Comparison of ENCODE assay signal across 8 cellular contexts in genomic region chr20:34514897-34515483, GRCh38. TPM values are rescaled to one million over a fixed set of nuclear protein-coding genes. Genes with fewer than 3 reads are reported as not detected.
DNase-seq lines count a peak whose midpoint lies in the region; ATAC-seq, FAIRE-seq and TF ChIP-seq lines count a peak whose summit lies in the region.

No MANE protein-coding gene starts in this region.

- no peaks in the 10 kb centered on the region for H3K27me3 ChIP-seq in DND-41 (ENCODE audit: insufficient read depth, low read length, poor library complexity)
- no peaks in the 10 kb centered on the region for H3K27me3 ChIP-seq in PC-3 (ENCODE audit: low read length)
- no peaks in the 10 kb centered on the region for H3K27me3 ChIP-seq in pancreas

- H3F3A ChIP-seq in PC-3 (ENCODE audit: low read length, unreplicated experiment), result no peaks in the 10 kb centered on the region

- H3K79me2 ChIP-seq in DND-41 (ENCODE audit: insufficient read depth, low read length), result peaks cover 38% of the 10 kb centered on the region
- peaks cover 34% of the 10 kb centered on the region for H3K79me2 ChIP-seq in PC-3 (ENCODE audit: low read length)

- no peak for DNase-seq in DND-41
- DNase-seq in PC-3, result no peak
- no peak for DNase-seq in epithelial cell of proximal tubule (ENCODE audit: low read depth)
- no peak for DNase-seq in pancreas
- DNase-seq in mucosa of gallbladder (ENCODE audit: low spot score), result no peak
- DNase-seq in NCI-H226, result no peak

- H3K27ac ChIP-seq in DND-41 (ENCODE audit: low read length), result 0 out of 2 replicates have a peak overlapping the region, but pooled peaks have one; percentile 71
- H3K27ac ChIP-seq in PC-3 (ENCODE audit: low read length), result peak overlapping the region; percentile 73
- peak overlapping the region in 3 of 4 donors; percentile 90 to 92 (median 91) for H3K27ac ChIP-seq in pancreas

- H3K4me2 ChIP-seq in DND-41 (ENCODE audit: insufficient read depth, low read length), result peak overlapping the region; percentile 83
- H3K4me2 ChIP-seq in PC-3 (ENCODE audit: low read length), result peak overlapping the region; percentile 94

- no peak for ATAC-seq in DND-41 (ENCODE audit: insufficient read depth, low read depth)
- peak; percentile 5 for ATAC-seq in PC-3
- ATAC-seq in pancreas, result peak; percentile 2 to 19 (median 10)
- no peak for ATAC-seq in HG02981 (IDR thresholded peaks at IDR 0.05; ENCODE audit: unreplicated experiment)
- ATAC-seq in HG02852 (IDR thresholded peaks at IDR 0.05; ENCODE audit: unreplicated experiment), result no peak

- WGBS in pancreas, 2 donors, result 11 to 14% methylated on average over 19 of the region's 19 CpGs

- POLR2A ChIA-PET in PC-3 (lab: Charles Lee; ENCODE audit: unreplicated experiment), result interaction anchor here (0.5 to 2.5 kb wide), 5 partner anchors 10 to 419 kb away, joined by 3 to 26 read pairs (median 3); no protein-coding TSS in a partner anchor

- CTCF ChIA-PET in PC-3 (lab: Charles Lee), result interaction anchor here (0.7 to 2.4 kb wide), 2 partner anchors 100 to 202 kb away, joined by 3 to 12 read pairs; no protein-coding TSS in a partner anchor

- H3K9me3 ChIP-seq in DND-41 (ENCODE audit: insufficient read depth, low read length, severe bottlenecking) (no peaks in the 10 kb centered on the region), PC-3 (ENCODE audit: low read length) (no peaks in the 10 kb centered on the region), pancreas (no peaks in the 10 kb centered on the region)

- no TSS peak for BruUV-seq in PC-3 (replicated peaks; lab: Mats Ljungman, UMichigan)

- H3K9me2 ChIP-seq in PC-3 (replicated peaks; ENCODE audit: low read length), result no peaks in the 10 kb centered on the region

- H2AFZ ChIP-seq in DND-41 (ENCODE audit: low read depth, low read length) (peak overlapping the region; percentile 99; the same call in 1 of the 2 replicates), PC-3 (ENCODE audit: low read length) (peak overlapping the region; percentile 83)

- H3K9ac ChIP-seq in DND-41 (ENCODE audit: low read depth, low read length), result peak overlapping the region; percentile 82
- H3K9ac ChIP-seq in PC-3 (ENCODE audit: low read length), result peak overlapping the region; percentile 91; the same call in 1 of the 2 replicates

- H4K20me1 ChIP-seq in DND-41 (ENCODE audit: insufficient read depth, low read length), result no peaks in the 10 kb centered on the region; the same call in 1 of the 2 replicates
- 0 out of 2 replicates have a peak, but pooled peaks cover 6% of the 10 kb centered on the region for H4K20me1 ChIP-seq in PC-3 (ENCODE audit: low read length)

- TF ChIP-seq CTCF in DND-41 (IDR thresholded peaks at IDR 0.05; ENCODE audit: borderline replicate concordance, extremely low read depth, low read length, poor library complexity, severe bottlenecking) (no peak), PC-3 (conservative IDR thresholded peaks at IDR 0.05; ENCODE audit: low read depth, low read length) (no peak), epithelial cell of proximal tubule (conservative IDR thresholded peaks at IDR 0.05; ENCODE audit: low read depth, low read length) (no peak), pancreas (IDR thresholded peaks at IDR 0.05) (no peak)

- H3K4me3 ChIP-seq in DND-41 (ENCODE audit: low read depth in 1 of 2, low read length in 2 of 2) (peak overlapping the region in 1 of 2 experiments; percentile 73; a peak in 2 of 4 replicates), PC-3 (ENCODE audit: low read length) (peak overlapping the region; percentile 84), epithelial cell of proximal tubule (ENCODE audit: low read depth, low read length) (peak overlapping the region; percentile 81), pancreas (peak overlapping the region; percentile 70 to 87 (median 80))

- FAIRE-seq in pancreas (lab: Jason Lieb, UNC), result no peak

- H3K36me3 ChIP-seq in DND-41 (ENCODE audit: insufficient read depth, low read length) (peaks cover 25% of the 10 kb centered on the region), PC-3 (ENCODE audit: low read depth, low read length) (peaks cover 7% of the 10 kb centered on the region; the same call in 1 of the 2 replicates), pancreas (peaks cover 0 to 2% (median 0%) of the 10 kb centered on the region in 3 donors)

- H3K4me1 ChIP-seq in DND-41 (ENCODE audit: insufficient read depth, low read length), result peaks cover 31% of the 10 kb centered on the region
- H3K4me1 ChIP-seq in PC-3 (ENCODE audit: insufficient read depth, low read length), result peaks cover 16% of the 10 kb centered on the region
- H3K4me1 ChIP-seq in pancreas, result peaks cover 0 to 9% (median 6%) of the 10 kb centered on the region in 3 donors

- intact Hi-C loops in PC-3 (cut with micrococcal nuclease), result no loop called here
- intact Hi-C loops in pancreas (cut with DNase I), result no loop called here

RNA-seq across cellular contexts. Expression of gene DYNLRB1, which starts 1.2 kb away (rescaled TPM):
- total RNA-seq in PC-3 (2014; rRNA removed), result 153 and 177 TPM in 2 replicates
- 165 and 193 TPM in 2 replicates for total RNA-seq in epithelial cell of proximal tubule
- total RNA-seq in pancreas, result 10 to 100 TPM; 26.9 to 57.2 (median 38.5) TPM
- 100 to 1,000 TPM; 129 to 178 TPM for polyA plus RNA-seq in pancreas
- 143 TPM for total RNA-seq in mucosa of gallbladder

RNA-seq across cellular contexts. Expression of gene MAP1LC3A, which starts 43.5 kb away (rescaled TPM):
- total RNA-seq in PC-3 (2014; rRNA removed), result 0.22 and 2.7 TPM in 2 replicates
- total RNA-seq in epithelial cell of proximal tubule, result 21.6 and 28.3 TPM in 2 replicates
- 10 to 100 TPM in 5 of 6 donors, 1 to 10 TPM in 1; 9.4 to 19.7 (median 12.3) TPM for total RNA-seq in pancreas
- 10 to 100 TPM; 57.6 to 94.2 TPM for polyA plus RNA-seq in pancreas
- 94.4 TPM for total RNA-seq in mucosa of gallbladder

Comparison
In these comparisons a context has a peak if more than half of its experiments do, and no peak if none do; other contexts are left out.
1. ATAC-seq: peak in PC-3 (single experiment) and pancreas (4 of 4); none in DND-41 (single experiment), HG02981 (single experiment) and HG02852 (single experiment).
2. Peak in every context shown above with its lines, with median percentiles within 50 percentile points of each other: H3K27ac ChIP-seq.